ENCODE assay signal across 11 cellular contexts in genomic region chr11:88179141-88179540, GRCh38. TPM values are rescaled to one million over a fixed set of nuclear protein-coding genes. Genes with fewer than 3 reads are reported as not detected.
DNase-seq lines count a peak whose midpoint lies in the region; ATAC-seq and TF ChIP-seq lines count a peak whose summit lies in the region.
"Had no signal": no experiment of that assay in that cellular context is flagged by ENCODE, and none has a peak within 500 bp of the region (broad histone marks: within the 10 kb centered on the region; RNA-seq: fewer than 3 reads in every experiment).

No MANE protein-coding gene starts in this region.

- peaks cover 6% of the 10 kb centered on the region for H3K9me3 Mint-ChIP-seq in activated CD4-positive, alpha-beta T cell treated with anti-CD3 and anti-CD28 coated beads, Interleukin-2, amount 10 ng/mL, durations not matched to agents 24 days and 14 days
- no peaks in the 10 kb centered on the region for H3K9me3 Mint-ChIP-seq in activated CD4-positive, alpha-beta memory T cell treated with anti-CD3 and anti-CD28 coated beads, Interleukin-2, amount 10 ng/mL, durations not matched to agents 7 days and 5 days
- H3K9me3 Mint-ChIP-seq in mesothelial cell of epicardium: no peaks in the 10 kb centered on the region
- H3K9me3 Mint-ChIP-seq: activated B cell treated with CpG ODN at 0.5 μM for 24 hours had no signal

- H3K4me3 Mint-ChIP-seq in activated CD4-positive, alpha-beta T cell treated with anti-CD3 and anti-CD28 coated beads, Interleukin-2, amount 10 ng/mL, durations not matched to agents 24 days and 14 days: peak overlapping the region; percentile 68
- H3K4me3 Mint-ChIP-seq in activated CD4-positive, alpha-beta memory T cell treated with anti-CD3 and anti-CD28 coated beads, Interleukin-2, amount 10 ng/mL, durations not matched to agents 7 days and 5 days: no peak overlapping the region
- H3K4me3 Mint-ChIP-seq in mesothelial cell of epicardium: no peak overlapping the region
- H3K4me3 Mint-ChIP-seq: activated B cell treated with CpG ODN at 0.5 μM for 24 hours, IgD-negative memory B cell had no signal

- intact Hi-C loops in activated CD4-positive, alpha-beta T cell treated with anti-CD3 and anti-CD28 coated beads, Interleukin-2, amount 10 ng/mL, durations not matched to agents 24 days and 14 days (cut with micrococcal nuclease): loop anchor here (1.0 to 10.0 kb wide), 5 partner anchors 124 to 1434 kb away; no protein-coding TSS in a partner anchor

- peak; percentile 57 for ATAC-seq in HG02981 (IDR thresholded peaks at IDR 0.05; ENCODE audit: unreplicated experiment)
- ATAC-seq: A549 had no signal

- peaks cover 37% of the 10 kb centered on the region for H3K4me1 Mint-ChIP-seq in activated CD4-positive, alpha-beta T cell treated with anti-CD3 and anti-CD28 coated beads, Interleukin-2, amount 10 ng/mL, durations not matched to agents 24 days and 14 days
- peaks cover 46% of the 10 kb centered on the region for H3K4me1 Mint-ChIP-seq in activated CD4-positive, alpha-beta memory T cell treated with anti-CD3 and anti-CD28 coated beads, Interleukin-2, amount 10 ng/mL, durations not matched to agents 7 days and 5 days
- H3K4me1 Mint-ChIP-seq in mesothelial cell of epicardium: peaks cover 69% of the 10 kb centered on the region

- CTCF ChIA-PET in activated CD4-positive, alpha-beta memory T cell treated with anti-CD3 and anti-CD28 coated beads, Interleukin-2, amount 10 ng/mL, durations not matched to agents 7 days and 5 days (lab: Charles Lee): interaction anchor here (1.0 kb wide), 1 partner anchor 365 kb away, joined by 6 read pairs; no protein-coding TSS in a partner anchor

- H3K27me3 Mint-ChIP-seq in activated CD4-positive, alpha-beta T cell treated with anti-CD3 and anti-CD28 coated beads, Interleukin-2, amount 10 ng/mL, durations not matched to agents 24 days and 14 days: peaks cover 17% of the 10 kb centered on the region
- H3K27me3 Mint-ChIP-seq in activated CD4-positive, alpha-beta memory T cell treated with anti-CD3 and anti-CD28 coated beads, Interleukin-2, amount 10 ng/mL, durations not matched to agents 7 days and 5 days: peaks cover 35% of the 10 kb centered on the region
- H3K27me3 Mint-ChIP-seq in mesothelial cell of epicardium (ENCODE audit: low read depth): no peaks in the 10 kb centered on the region

- POLR2A ChIA-PET in activated CD4-positive, alpha-beta memory T cell treated with anti-CD3 and anti-CD28 coated beads, Interleukin-2, amount 10 ng/mL, durations not matched to agents 7 days and 5 days (lab: Charles Lee): interaction anchor here (1.8 kb wide), 1 partner anchor 159 kb away, joined by 7 read pairs; the partner anchor contains the start of gene CTSC

- no peak for TF ChIP-seq CTCF in mesothelial cell of epicardium (IDR thresholded peaks at IDR 0.05; ENCODE audit: unreplicated experiment)

- DNase-seq in activated CD4-positive, alpha-beta T cell treated with anti-CD3 and anti-CD28 coated beads, Interleukin-2, amount 10 ng/mL, durations not matched to agents 24 days and 14 days: peak; percentile 82
- no peak for DNase-seq in activated CD4-positive, alpha-beta T cell treated with anti-CD3 and anti-CD28 coated beads, Interleukin-2, amount 50 U/mL, for 4 hours
- peak; percentile 48 for DNase-seq in activated CD4-positive, alpha-beta memory T cell treated with anti-CD3 and anti-CD28 coated beads, Interleukin-2, amount 10 ng/mL, durations not matched to agents 7 days and 5 days
- peak; percentile 17 for DNase-seq in stimulated activated CD4-positive, alpha-beta T cell treated with anti-CD3 and anti-CD28 coated beads, Interleukin-4, amount 100 ng/mL, for 24 hours
- no peak for DNase-seq in amygdala (lab: John Stamatoyannopoulos, UW)
- no peak for DNase-seq in mesothelial cell of epicardium (ENCODE audit: low spot score in 2 of 2, unreplicated experiment in 2 of 2)
- DNase-seq in germinal center (ENCODE audit: low spot score): no peak
- DNase-seq: activated B cell treated with CpG ODN at 0.5 μM for 24 hours had no signal

- peak overlapping the region; percentile 87 for H3K27ac Mint-ChIP-seq in activated CD4-positive, alpha-beta T cell treated with anti-CD3 and anti-CD28 coated beads, Interleukin-2, amount 10 ng/mL, durations not matched to agents 24 days and 14 days
- peak overlapping the region; percentile 34 for H3K27ac Mint-ChIP-seq in activated CD4-positive, alpha-beta memory T cell treated with anti-CD3 and anti-CD28 coated beads, Interleukin-2, amount 10 ng/mL, durations not matched to agents 7 days and 5 days
- H3K27ac Mint-ChIP-seq in mesothelial cell of epicardium: no peak overlapping the region
- H3K27ac Mint-ChIP-seq: activated B cell treated with CpG ODN at 0.5 μM for 24 hours, IgD-negative memory B cell had no signal

- H3K36me3 Mint-ChIP-seq in activated CD4-positive, alpha-beta T cell treated with anti-CD3 and anti-CD28 coated beads, Interleukin-2, amount 10 ng/mL, durations not matched to agents 24 days and 14 days (ENCODE audit: low read depth): no peaks in the 10 kb centered on the region
- no peaks in the 10 kb centered on the region for H3K36me3 Mint-ChIP-seq in activated CD4-positive, alpha-beta memory T cell treated with anti-CD3 and anti-CD28 coated beads, Interleukin-2, amount 10 ng/mL, durations not matched to agents 7 days and 5 days (ENCODE audit: low read depth)
- no peaks in the 10 kb centered on the region for H3K36me3 Mint-ChIP-seq in mesothelial cell of epicardium
- H3K36me3 Mint-ChIP-seq: IgD-negative memory B cell had no signal

RNA-seq across cellular contexts. Expression of gene RAB38, which starts 3.9 kb away (rescaled TPM):
- 2.0 and 2.2 TPM in 2 replicates for total RNA-seq in activated CD4-positive, alpha-beta T cell treated with anti-CD3 and anti-CD28 coated beads, Interleukin-2, amount 10 ng/mL, durations not matched to agents 24 days and 14 days
- 1 to 10 TPM; 1.2 to 1.5 TPM for total RNA-seq in activated CD4-positive, alpha-beta memory T cell treated with anti-CD3 and anti-CD28 coated beads, Interleukin-2, amount 10 ng/mL, durations not matched to agents 7 days and 5 days
- total RNA-seq in mesothelial cell of epicardium: 44.3 to 48.4 TPM (median 46.7 TPM) in 3 replicates

Comparison
In these comparisons a context has a peak if more than half of its experiments do, and no peak if none do; other contexts are left out.
1. DNase-seq: peak in activated CD4-positive, alpha-beta T cell treated with anti-CD3 and anti-CD28 coated beads, Interleukin-2, amount 10 ng/mL, durations not matched to agents 24 days and 14 days (single experiment), activated CD4-positive, alpha-beta memory T cell treated with anti-CD3 and anti-CD28 coated beads, Interleukin-2, amount 10 ng/mL, durations not matched to agents 7 days and 5 days (single experiment) and stimulated activated CD4-positive, alpha-beta T cell treated with anti-CD3 and anti-CD28 coated beads, Interleukin-4, amount 100 ng/mL, for 24 hours (single experiment); none in activated CD4-positive, alpha-beta T cell treated with anti-CD3 and anti-CD28 coated beads, Interleukin-2, amount 50 U/mL, for 4 hours (0 of 2), amygdala (0 of 56), mesothelial cell of epicardium (0 of 2) and germinal center (single experiment).
2. RNA of gene RAB38, which starts 3.9 kb away (total RNA-seq): 44.3 to 48.4 TPM in mesothelial cell of epicardium; 2.0 to 2.2 TPM in activated CD4-positive, alpha-beta T cell treated with anti-CD3 and anti-CD28 coated beads, Interleukin-2, amount 10 ng/mL, durations not matched to agents 24 days and 14 days and 1.2 to 1.5 TPM in activated CD4-positive, alpha-beta memory T cell treated with anti-CD3 and anti-CD28 coated beads, Interleukin-2, amount 10 ng/mL, durations not matched to agents 7 days and 5 days; every median in the first group is over 10 times any median in the second.